In genomic region chr18:58937204-58937603, GRCh38 we compare ENCODE assay signal across 12 cellular contexts.
DNase-seq lines count a peak whose midpoint lies in the region; ATAC-seq and TF ChIP-seq lines count a peak whose summit lies in the region.
"Had no signal": no experiment of that assay in that cellular context is flagged by ENCODE, and none has a peak within 500 bp of the region (broad histone marks: within the 10 kb centered on the region; RNA-seq: fewer than 3 reads in every experiment).

No MANE protein-coding gene starts in this region.

- peaks cover 6% of the 10 kb centered on the region for H3K79me2 ChIP-seq in Karpas-422 (ENCODE audit: low read length)

- peak overlapping the region; percentile 90 for H3K27ac ChIP-seq in A673 (ENCODE audit: low read depth, low read length, poor library complexity, severe bottlenecking)
- peak overlapping the region; percentile 56 for H3K27ac ChIP-seq in Karpas-422 (ENCODE audit: low read length)
- peak overlapping the region; percentile 46 to 50 for H3K27ac ChIP-seq in ascending aorta

- TF ChIP-seq CTCF in A673 (conservative IDR thresholded peaks at IDR 0.05; ENCODE audit: low read depth, low read length), result no peak
- no peak for TF ChIP-seq CTCF in ascending aorta (IDR thresholded peaks at IDR 0.05)

- H3K9ac ChIP-seq in Karpas-422 (ENCODE audit: low read length), result no peak overlapping the region

- H4K20me1 ChIP-seq in Karpas-422 (ENCODE audit: insufficient read depth, low read depth, low read length), result no peaks in the 10 kb centered on the region

- H3K9me3 ChIP-seq in A673 (ENCODE audit: low read depth, low read length, poor library complexity, severe bottlenecking), result no peaks in the 10 kb centered on the region
- no peaks in the 10 kb centered on the region for H3K9me3 ChIP-seq in Karpas-422 (ENCODE audit: low read length)
- H3K9me3 ChIP-seq in ascending aorta, result no peaks in the 10 kb centered on the region

- no peaks in the 10 kb centered on the region for H3K9me2 ChIP-seq in Karpas-422 (replicated peaks; ENCODE audit: insufficient read depth, low read length)

- POLR2A ChIA-PET in A673 (lab: Charles Lee; ENCODE audit: low non-redundant PET), result no interaction called here

- ATAC-seq in HG02981 (IDR thresholded peaks at IDR 0.05; ENCODE audit: unreplicated experiment) (no peak), HG03457 (IDR thresholded peaks at IDR 0.05; ENCODE audit: unreplicated experiment) (no peak)
- ATAC-seq: HCT116 had no signal

- H3K36me3 ChIP-seq in A673 (ENCODE audit: insufficient read depth, low read length, poor library complexity, severe bottlenecking) (peaks cover 25% of the 10 kb centered on the region), Karpas-422 (ENCODE audit: insufficient read depth, low read length) (peaks cover 10% of the 10 kb centered on the region), ascending aorta (peaks cover 18 to 30% of the 10 kb centered on the region in 2 donors)

- H3K27me3 ChIP-seq in A673 (replicated peaks; ENCODE audit: insufficient read depth, low read depth, low read length, poor library complexity) (no peaks in the 10 kb centered on the region), Karpas-422 (ENCODE audit: low read length) (no peaks in the 10 kb centered on the region), ascending aorta (no peaks in the 10 kb centered on the region)

- BruUV-seq in A673 (replicated peaks; lab: Mats Ljungman, UMichigan), result no TSS peak

- peak; percentile 82 for DNase-seq in A673 (ENCODE audit: low spot score)
- DNase-seq in Karpas-422, result no peak
- DNase-seq in ascending aorta (ENCODE audit: low spot score in 2 of 2), result no peak
- peak; percentile 74 for DNase-seq in iris pigment epithelial cell (ENCODE audit: low read depth)
- DNase-seq in posterior vena cava (ENCODE audit: low spot score), result no peak
- DNase-seq in ureter (ENCODE audit: low spot score), result no peak
- DNase-seq: activated CD4-positive, alpha-beta T cell treated with anti-CD3 and anti-CD28 coated beads, Interleukin-2, amount 10 ng/mL, durations not matched to agents 7 days and 5 days; CD4-positive, CD25-positive, alpha-beta regulatory T cell; cerebellar nuclear complex had no signal

- H3K4me2 ChIP-seq in Karpas-422 (ENCODE audit: low read depth, low read length, poor library complexity, severe bottlenecking), result no peak overlapping the region

- H2AFZ ChIP-seq in Karpas-422 (ENCODE audit: low read length), result no peak overlapping the region

- H3K4me3 ChIP-seq in A673 (ENCODE audit: low read depth, low read length, poor library complexity, severe bottlenecking) (no peak overlapping the region), Karpas-422 (ENCODE audit: low read length) (no peak overlapping the region), ascending aorta (no peak overlapping the region)

- intact Hi-C loops in A673 (cut with micrococcal nuclease; ENCODE audit: unreplicated experiment), result loop anchor here (5.0 kb wide), 1 partner anchor 70 kb away; no protein-coding TSS in a partner anchor
- intact Hi-C loops in ascending aorta (cut with DNase I), result no loop called here
- intact Hi-C loops in posterior vena cava (cut with DNase I), result no loop called here

- H3K4me1 ChIP-seq in A673 (ENCODE audit: insufficient read depth, low read length, poor library complexity, severe bottlenecking) (peaks cover 67% of the 10 kb centered on the region), Karpas-422 (ENCODE audit: low read length) (peaks cover 25% of the 10 kb centered on the region), ascending aorta (peaks cover 2 to 26% of the 10 kb centered on the region in 2 donors)

- CTCF ChIA-PET in A673 (lab: Charles Lee), result no interaction called here

Comparison
In these comparisons a context has a peak if more than half of its experiments do, and no peak if none do; other contexts are left out.
1. DNase-seq: peak in A673 (single experiment) and iris pigment epithelial cell (single experiment); none in Karpas-422 (single experiment), ascending aorta (0 of 2), posterior vena cava (single experiment) and ureter (single experiment).
2. Peak in every context shown above with its lines, with median percentiles within 50 percentile points of each other: H3K27ac ChIP-seq.